In the genomic region with DNA sequence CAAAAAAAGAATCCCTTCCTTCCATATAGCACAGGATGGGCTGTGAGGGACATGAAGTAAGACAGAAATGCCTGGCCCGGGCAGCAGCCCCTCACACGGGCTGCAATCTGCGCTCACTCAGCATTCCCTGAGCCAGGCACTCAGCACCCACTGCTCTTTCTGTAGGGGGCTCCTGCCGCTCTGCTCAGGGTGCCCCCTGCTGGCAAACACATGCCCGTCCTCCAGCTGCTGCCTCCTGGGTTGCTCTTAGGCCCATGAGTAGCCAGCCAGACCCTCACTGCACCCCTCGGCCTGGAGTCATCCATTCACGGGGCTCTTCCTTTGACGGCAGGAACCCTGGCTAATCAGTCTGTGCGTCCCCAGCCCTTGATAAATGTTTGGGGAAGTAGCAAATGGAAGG, we compare ENCODE assay signal across 8 cellular contexts. TPM values are rescaled to one million over a fixed set of nuclear protein-coding genes. Genes with fewer than 3 reads are reported as not detected.
A peak's percentile ranks its signal among the peaks of the same experiment; 100 is the strongest.
DNase-seq lines count a peak whose midpoint lies in the region; ATAC-seq and TF ChIP-seq lines count a peak whose summit lies in the region.

No MANE protein-coding gene starts in this region.

- peak in 1 of 2 experiments; percentile 68 for DNase-seq in Caco-2
- DNase-seq in activated CD8-positive, alpha-beta memory T cell treated with anti-CD3 and anti-CD28 coated beads, Interleukin-2, amount 50 U/mL, for 48 hours = peak; percentile 73
- DNase-seq in glutamatergic neuron = peak; percentile 71
- DNase-seq in stimulated activated CD4-positive, alpha-beta T cell treated with anti-CD3 and anti-CD28 coated beads, Interleukin-12 subunit alpha, Interleukin-12 subunit beta, amount 100 ng/mL, for 4 hours = peak; percentile 45
- no peak for DNase-seq in aorta
- DNase-seq in putamen (ENCODE audit: low spot score) = no peak

- POLR2A ChIA-PET in Caco-2 (lab: Charles Lee) = no interaction called here

- TF ChIP-seq POLR2A in GM18505 (IDR thresholded peaks at IDR 0.05; ENCODE audit: borderline replicate concordance, extremely low read depth, insufficient read depth, insufficient read length) = no peak

- no peak overlapping the region for H3K4me2 ChIP-seq in KMS-11

- H3K9ac ChIP-seq in KMS-11 = no peak overlapping the region

- intact Hi-C loops in Caco-2 (cut with micrococcal nuclease; ENCODE audit: unreplicated experiment) = no loop called here
- intact Hi-C loops in aorta (cut with DNase I) = no loop called here

- H3K27me3 ChIP-seq in Caco-2 (replicated peaks; ENCODE audit: control insufficient read depth, insufficient read depth, low read length) (no peaks in the 10 kb centered on the region), KMS-11 (ENCODE audit: insufficient read depth, low read depth) (no peaks in the 10 kb centered on the region), aorta (ENCODE audit: control insufficient read depth in 1 of 2, insufficient read depth in 2 of 2, low read length in 1 of 2) (no peaks in the 10 kb centered on the region)

- H3K4me3 Mint-ChIP-seq in Caco-2 (ENCODE audit: unreplicated experiment) (no peak overlapping the region), glutamatergic neuron (ENCODE audit: unreplicated experiment) (no peak overlapping the region)

- no peak overlapping the region for H3K4me3 ChIP-seq in Caco-2 (ENCODE audit: low read depth, low read length)
- no peak overlapping the region for H3K4me3 ChIP-seq in KMS-11 (IDR thresholded peaks at IDR 0.05; ENCODE audit: insufficient read depth, low read depth, low read length)
- H3K4me3 ChIP-seq in aorta (ENCODE audit: low read length in 2 of 2) = no peak overlapping the region

- peaks cover 3% of the 10 kb centered on the region; the same call in 1 of the 2 replicates for H3K79me2 ChIP-seq in KMS-11 (ENCODE audit: insufficient read depth, low read depth)

- H3K36me3 ChIP-seq in Caco-2 (ENCODE audit: control insufficient read depth, insufficient read depth, low read length) (peaks cover 6% of the 10 kb centered on the region), KMS-11 (ENCODE audit: insufficient read depth) (no peaks in the 10 kb centered on the region), aorta (ENCODE audit: control insufficient read depth in 1 of 2, insufficient read depth in 2 of 2, low read length in 1 of 2) (peaks cover 0 to 7% of the 10 kb centered on the region in 2 donors)

- H3K27ac Mint-ChIP-seq in Caco-2 (ENCODE audit: unreplicated experiment) (peak overlapping the region; percentile 39), glutamatergic neuron (ENCODE audit: unreplicated experiment) (peak overlapping the region; percentile 68)

- H3K4me1 Mint-ChIP-seq in Caco-2 (ENCODE audit: low read depth, unreplicated experiment) = no peaks in the 10 kb centered on the region
- H3K4me1 Mint-ChIP-seq in glutamatergic neuron (ENCODE audit: low read depth, unreplicated experiment) = no peaks in the 10 kb centered on the region

- H3K9me3 Mint-ChIP-seq in Caco-2 (ENCODE audit: unreplicated experiment) (no peaks in the 10 kb centered on the region), glutamatergic neuron (ENCODE audit: unreplicated experiment) (peaks cover 2% of the 10 kb centered on the region)

- H3K27ac ChIP-seq in KMS-11 = no peak overlapping the region
- H3K27ac ChIP-seq in aorta (ENCODE audit: low read depth in 1 of 2, low read length in 2 of 2) = no peak overlapping the region

- H3K4me1 ChIP-seq in Caco-2 (no peaks in the 10 kb centered on the region), KMS-11 (ENCODE audit: low read depth, poor library complexity, severe bottlenecking) (no peaks in the 10 kb centered on the region), aorta (ENCODE audit: control insufficient read depth in 1 of 2, insufficient read depth in 2 of 2, low read length in 2 of 2) (peaks cover 0 to 3% of the 10 kb centered on the region in 2 donors)

- H2AFZ ChIP-seq in KMS-11 (ENCODE audit: low read depth) = no peak overlapping the region

- no peak for ATAC-seq in aorta (ENCODE audit: low FRiP score)
- no peak for ATAC-seq in GM18505 (IDR thresholded peaks at IDR 0.05; ENCODE audit: unreplicated experiment)

- WGBS in aorta, 2 donors = 43 to 46% methylated on average over 9 of the region's 9 CpGs

- no TSS peak for BruUV-seq in Caco-2 (replicated peaks; lab: Mats Ljungman, UMichigan)

- TF ChIP-seq CTCF in Caco-2 (IDR thresholded peaks at IDR 0.05; ENCODE audit: insufficient read depth in 1 of 2, low read depth in 1 of 2, low read length in 1 of 2, severe bottlenecking in 1 of 2, unreplicated experiment in 1 of 2) = peak; percentile 66 to 70
- peak; percentile 59 for TF ChIP-seq CTCF in KMS-11 (conservative IDR thresholded peaks at IDR 0.05; ENCODE audit: low read depth, low read length)
- TF ChIP-seq CTCF in glutamatergic neuron (IDR thresholded peaks at IDR 0.05; ENCODE audit: partially characterized antibody, unreplicated experiment) = peak; percentile 71

- H3K27me3 Mint-ChIP-seq in Caco-2 (ENCODE audit: insufficient read depth, unreplicated experiment) (no peaks in the 10 kb centered on the region), glutamatergic neuron (ENCODE audit: unreplicated experiment) (peaks cover 5% of the 10 kb centered on the region)

- CTCF ChIA-PET in Caco-2 (lab: Charles Lee) = interaction anchor here (0.6 kb wide), 1 partner anchor 33 kb away, joined by 7 read pairs; no protein-coding TSS in a partner anchor

- no peaks in the 10 kb centered on the region for H4K20me1 ChIP-seq in KMS-11 (ENCODE audit: insufficient read depth)

- H3K36me3 Mint-ChIP-seq in Caco-2 (ENCODE audit: insufficient read depth, unreplicated experiment) (peaks cover 81% of the 10 kb centered on the region), glutamatergic neuron (ENCODE audit: unreplicated experiment) (no peaks in the 10 kb centered on the region)

- H3K9me3 ChIP-seq in Caco-2 (no peaks in the 10 kb centered on the region), aorta (ENCODE audit: control insufficient read depth, low read length) (no peaks in the 10 kb centered on the region)

RNA-seq across cellular contexts. Expression of gene MCAT, which starts 6.9 kb away (rescaled TPM):
- 23.5 and 23.8 TPM in 2 replicates for total RNA-seq in Caco-2 (2022)
- total RNA-seq in glutamatergic neuron (ENCODE audit: unreplicated experiment) = 12.7 TPM
- total RNA-seq in aorta = 10 to 100 TPM in 1 of 2 donors, 1 to 10 TPM in 1; 9.8 to 10.0 TPM
- 10 to 100 TPM in 1 of 2 donors, 1 to 10 TPM in 1; 6.5 to 12.8 TPM for polyA plus RNA-seq in aorta

RNA-seq across cellular contexts. Expression of gene TSPO, which starts 15.1 kb away (rescaled TPM):
- 44.6 and 50.1 TPM in 2 replicates for total RNA-seq in Caco-2 (2022)
- total RNA-seq in glutamatergic neuron (ENCODE audit: unreplicated experiment) = 4.0 TPM
- 100 to 1,000 TPM in 1 of 2 donors, 10 to 100 TPM in 1; 88.7 to 120 TPM for total RNA-seq in aorta
- 100 to 1,000 TPM; 287 to 311 TPM for polyA plus RNA-seq in aorta

RNA-seq across cellular contexts. Expression of gene BIK, which starts 25.7 kb away (rescaled TPM):
- total RNA-seq in Caco-2 (2022) = 13.3 and 17.6 TPM in 2 replicates
- 17.3 TPM for total RNA-seq in glutamatergic neuron (ENCODE audit: unreplicated experiment)
- not detected for total RNA-seq in aorta
- 1 to 10 TPM in 1 of 2 donors, under 1 TPM in 1; 0.23 to 1.6 TPM for polyA plus RNA-seq in aorta

RNA-seq across cellular contexts. Expression of gene TTLL1, which starts 47.1 kb away (rescaled TPM):
- 4.1 and 4.4 TPM in 2 replicates for total RNA-seq in Caco-2 (2022)
- 22.0 TPM for total RNA-seq in glutamatergic neuron (ENCODE audit: unreplicated experiment)
- total RNA-seq in aorta = 1 to 10 TPM; 3.0 to 5.9 TPM
- polyA plus RNA-seq in aorta = 1 to 10 TPM; 4.5 to 5.8 TPM

RNA-seq across cellular contexts. Expression of gene TTLL12, which starts 50.7 kb away (rescaled TPM):
- total RNA-seq in Caco-2 (2022) = 46.4 and 52.5 TPM in 2 replicates
- total RNA-seq in glutamatergic neuron (ENCODE audit: unreplicated experiment) = 36.6 TPM
- 10 to 100 TPM; 13.1 to 16.4 TPM for total RNA-seq in aorta
- 10 to 100 TPM; 12.2 to 13.6 TPM for polyA plus RNA-seq in aorta

Comparison
In these comparisons a context has a peak if more than half of its experiments do, and no peak if none do; other contexts are left out.
1. DNase-seq: peak in activated CD8-positive, alpha-beta memory T cell treated with anti-CD3 and anti-CD28 coated beads, Interleukin-2, amount 50 U/mL, for 48 hours (single experiment), glutamatergic neuron (single experiment) and stimulated activated CD4-positive, alpha-beta T cell treated with anti-CD3 and anti-CD28 coated beads, Interleukin-12 subunit alpha, Interleukin-12 subunit beta, amount 100 ng/mL, for 4 hours (single experiment); none in aorta (0 of 2) and putamen (single experiment).
2. RNA of gene BIK, which starts 25.7 kb away (total RNA-seq): 17.3 TPM in glutamatergic neuron (single experiment) and 13.3 to 17.6 TPM in Caco-2; not detected in aorta; every median in the first group is over 10 times any median in the second.
3. Peak in every context shown above with its lines, with median percentiles within 50 percentile points of each other: CTCF ChIP-seq.